ENCODE assay signal across 9 cellular contexts in genomic region chr20:31675828-31676533, GRCh38. TPM values are rescaled to one million over a fixed set of nuclear protein-coding genes. Genes with fewer than 3 reads are reported as not detected.
DNase-seq lines count a peak whose midpoint lies in the region; ATAC-seq, FAIRE-seq and TF ChIP-seq lines count a peak whose summit lies in the region.
"Had no signal": no experiment of that assay in that cellular context is flagged by ENCODE, and none has a peak within 500 bp of the region (broad histone marks: within the 10 kb centered on the region; RNA-seq: fewer than 3 reads in every experiment).

No MANE protein-coding gene starts in this region.

- CTCF ChIA-PET in K562 (lab: Yijun Ruan, JAX; ENCODE audit: low intra/inter-chr PET ratio): no interaction called here

- peak overlapping the region; percentile 94 for H3K27ac ChIP-seq in K562 (ENCODE audit: extremely low read depth, low read depth, low read length)

- H3K4me2 ChIP-seq in K562 (ENCODE audit: insufficient read depth, low read length): peak overlapping the region; percentile 89

- H3K36me3 ChIP-seq in K562 (ENCODE audit: control insufficient read depth, insufficient read depth, low read length): peaks cover 83% of the 10 kb centered on the region
- no peaks in the 10 kb centered on the region for H3K36me3 ChIP-seq in mucosa of descending colon (ENCODE audit: low read depth)

- peak; percentile 100 for TF ChIP-seq EP300 in K562 (IDR thresholded peaks at IDR 0.05; ENCODE audit: low read length)

- peaks cover 95% of the 10 kb centered on the region for H3K79me2 ChIP-seq in K562 (ENCODE audit: control insufficient read depth, insufficient read depth, low read length)

- WGBS in K562 (ENCODE audit: insufficient coverage, low coverage, missing lambda C conversion rate): 3% methylated on average over 10 of the region's 10 CpGs

- intact Hi-C loops in K562 (cut with micrococcal nuclease) (loop anchor here (1.0 to 2.0 kb wide), 2 partner anchors 14 to 47 kb away; partner anchors contain the start of gene BCL2L1), mucosa of descending colon (cut with DNase I, micrococcal nuclease) (no loop called here)

- no peaks in the 10 kb centered on the region for H4K20me1 ChIP-seq in K562 (replicated peaks; ENCODE audit: control insufficient read depth, insufficient read depth, low read length)

- BruUV-seq in K562 (replicated peaks; lab: Mats Ljungman, UMichigan): TSS peak; percentile 66

- H3K9me3 Mint-ChIP-seq in stimulated activated memory B cell treated with anti-CD40 and anti-IgM and Interleukin-4, amounts not matched to agents 10 μg/mL and 1 μg/mL and 100 μg/mL, for 72 hours: no peaks in the 10 kb centered on the region

- POLR2A ChIA-PET in K562 (lab: Yijun Ruan, JAX): interaction anchor here (0.7 to 5.3 kb wide), 20 partner anchors 9 to 71 kb away, joined by 3 to 35 read pairs (median 4); partner anchors contain the start of genes ID1 and TPX2

- in situ Hi-C loops in K562 (cut with MboI): no loop called here

- H3K9me3 ChIP-seq in K562 (replicated peaks; ENCODE audit: control insufficient read depth, insufficient read depth, low read depth, low read length) (no peaks in the 10 kb centered on the region), mucosa of descending colon (no peaks in the 10 kb centered on the region)

- ATAC-seq in HG02588 (IDR thresholded peaks at IDR 0.05; ENCODE audit: unreplicated experiment) (peak; percentile 37), K562 (peak; percentile 76), mucosa of descending colon (peak; percentile 46), left lobe of liver (no peak)
- peak; percentile 81 for ATAC-seq in stimulated activated memory B cell treated with anti-CD40 and anti-IgM and Interleukin-4, amounts not matched to agents 10 μg/mL and 1 μg/mL and 100 μg/mL, for 72 hours

- H3K4me1 ChIP-seq in K562 (replicated peaks in 1 of 2; ENCODE audit: control insufficient read depth in 2 of 2, insufficient read depth in 2 of 2, low read length in 2 of 2) (peaks cover 83 to 91% of the 10 kb centered on the region in 2 experiments), mucosa of descending colon (ENCODE audit: low read depth) (peaks cover 21% of the 10 kb centered on the region)

- H3K9me1 ChIP-seq in K562 (ENCODE audit: control insufficient read depth, insufficient read depth, low read length): no peaks in the 10 kb centered on the region

- H2AFZ ChIP-seq in K562 (ENCODE audit: low read depth, low read length): no peak overlapping the region

- peak; percentile 17 for TF ChIP-seq POLR2A in K562 (conservative IDR thresholded peaks at IDR 0.05)

- peak overlapping the region; percentile 82 to 83; a peak in 3 of 4 replicates for H3K9ac ChIP-seq in K562 (ENCODE audit: insufficient read depth in 1 of 2, low read depth in 2 of 2, low read length in 2 of 2)

- no peak; a peak in 1 of 4 replicates for TF ChIP-seq RAD21 in K562 (CRISPR knock-in tag; conservative IDR thresholded peaks at IDR 0.05 in 1 of 2, IDR thresholded peaks at IDR 0.05 in 1 of 2)

- peaks cover 68% of the 10 kb centered on the region for H3K4me1 Mint-ChIP-seq in stimulated activated memory B cell treated with anti-CD40 and anti-IgM and Interleukin-4, amounts not matched to agents 10 μg/mL and 1 μg/mL and 100 μg/mL, for 72 hours

- H3K4me3 ChIP-seq in K562: peak overlapping the region; percentile 20; the same call in 1 of the 2 replicates
- no peak overlapping the region for H3K4me3 ChIP-seq in mucosa of descending colon

- peak; percentile 69 for DNase-seq in CD1c-positive myeloid dendritic cell (ENCODE audit: extremely low spot score)
- peak; percentile 23 for DNase-seq in T-helper 9 cell
- peak; percentile 82 to 97 (median 88) for DNase-seq in K562 (ENCODE audit: extremely low read depth in 1 of 4, low spot score in 3 of 4)
- DNase-seq in mucosa of descending colon: no peak
- no peak for DNase-seq in left lobe of liver (ENCODE audit: low spot score)
- no peak for DNase-seq in NCI-H1048 (lab: John Stamatoyannopoulos, UW)

- peak overlapping the region; percentile 83 for H3K27ac Mint-ChIP-seq in stimulated activated memory B cell treated with anti-CD40 and anti-IgM and Interleukin-4, amounts not matched to agents 10 μg/mL and 1 μg/mL and 100 μg/mL, for 72 hours

- TF ChIP-seq CTCF in K562 (IDR thresholded peaks at IDR 0.05 in 2 of 3, conservative IDR thresholded peaks at IDR 0.05 in 1 of 3; ENCODE audit: insufficient read depth in 2 of 3, low read depth in 1 of 3, low read length in 3 of 3) (no peak), mucosa of descending colon (IDR thresholded peaks at IDR 0.05) (no peak)

- H3K4me3 Mint-ChIP-seq in stimulated activated memory B cell treated with anti-CD40 and anti-IgM and Interleukin-4, amounts not matched to agents 10 μg/mL and 1 μg/mL and 100 μg/mL, for 72 hours: peak overlapping the region; percentile 73

- peaks cover 75% of the 10 kb centered on the region for H3K36me3 Mint-ChIP-seq in stimulated activated memory B cell treated with anti-CD40 and anti-IgM and Interleukin-4, amounts not matched to agents 10 μg/mL and 1 μg/mL and 100 μg/mL, for 72 hours

- peak; percentile 97 for FAIRE-seq in K562 (lab: Jason Lieb, UNC)

- H3K27me3 ChIP-seq in K562 (ENCODE audit: control insufficient read depth in 2 of 2, insufficient read depth in 2 of 2, low read length in 2 of 2): no peaks in the 10 kb centered on the region

- no peaks in the 10 kb centered on the region for H3K27me3 Mint-ChIP-seq in stimulated activated memory B cell treated with anti-CD40 and anti-IgM and Interleukin-4, amounts not matched to agents 10 μg/mL and 1 μg/mL and 100 μg/mL, for 72 hours

TF ChIP-seq in K562, 482 proteins besides CTCF, POLR2A, EP300 and RAD21 (continues in another document):
- TF ChIP-seq, protein P1, sequence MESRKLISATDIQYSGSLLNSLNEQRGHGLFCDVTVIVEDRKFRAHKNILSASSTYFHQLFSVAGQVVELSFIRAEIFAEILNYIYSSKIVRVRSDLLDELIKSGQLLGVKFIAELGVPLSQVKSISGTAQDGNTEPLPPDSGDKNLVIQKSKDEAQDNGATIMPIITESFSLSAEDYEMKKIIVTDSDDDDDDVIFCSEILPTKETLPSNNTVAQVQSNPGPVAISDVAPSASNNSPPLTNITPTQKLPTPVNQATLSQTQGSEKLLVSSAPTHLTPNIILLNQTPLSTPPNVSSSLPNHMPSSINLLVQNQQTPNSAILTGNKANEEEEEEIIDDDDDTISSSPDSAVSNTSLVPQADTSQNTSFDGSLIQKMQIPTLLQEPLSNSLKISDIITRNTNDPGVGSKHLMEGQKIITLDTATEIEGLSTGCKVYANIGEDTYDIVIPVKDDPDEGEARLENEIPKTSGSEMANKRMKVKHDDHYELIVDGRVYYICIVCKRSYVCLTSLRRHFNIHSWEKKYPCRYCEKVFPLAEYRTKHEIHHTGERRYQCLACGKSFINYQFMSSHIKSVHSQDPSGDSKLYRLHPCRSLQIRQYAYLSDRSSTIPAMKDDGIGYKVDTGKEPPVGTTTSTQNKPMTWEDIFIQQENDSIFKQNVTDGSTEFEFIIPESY (CRISPR knock-in tag; IDR thresholded peaks at IDR 0.05): peak; percentile 10; the same call in 1 of the 2 replicates
- 0 out of 2 replicates have a peak, but pooled peaks have one; percentile 10 for TF ChIP-seq ZNF316 (IDR thresholded peaks at IDR 0.05)

RNA-seq across cellular contexts. Expression of gene COX4I2, which starts 38.3 kb away (rescaled TPM):
- total RNA-seq in K562 (2011; cell fraction: chromatin; rRNA removed; ENCODE audit: low replicate concordance): not detected in 2 replicates
- total RNA-seq in K562 (2011; cell fraction: nucleolus; rRNA removed): not detected in 2 replicates
- total RNA-seq in K562 (2011; cell fraction: nucleoplasm; rRNA removed): not detected in 2 replicates
- total RNA-seq in K562 (2014; rRNA removed): not detected in 2 replicates
- not detected in 2 replicates for total RNA-seq in K562 (2014; rRNA removed; fragmentation: Illumina TruSeq; extraction: Trizol)
- not detected in 2 replicates for total RNA-seq in K562 (2015; rRNA removed; fragmentation: Illumina TruSeq; extraction: Trizol)
- not detected in 2 replicates for total RNA-seq in K562 (2021)
- not detected in 2 replicates for polyA plus RNA-seq in K562 (2011; rRNA removed)
- polyA plus RNA-seq in K562 (2011; cell fraction: cytosol; rRNA removed): not detected in 2 replicates
- polyA plus RNA-seq in K562 (2011; cell fraction: nucleus; rRNA removed): not detected in 2 replicates
- polyA plus RNA-seq in K562 (2012): not detected in 2 replicates
- not detected in 2 replicates for polyA plus RNA-seq in K562 (2014; fragmentation: Illumina TruSeq; extraction: Trizol)
- polyA plus RNA-seq in K562 (2014; fragmentation: Nextera tagmentation; extraction: Ambion mirVana): not detected
- polyA plus RNA-seq in K562 (2014; rRNA removed): not detected in 2 replicates
- not detected in 2 replicates for polyA minus RNA-seq in K562 (2011; rRNA and poly(A)+ RNA removed)
- not detected in 2 replicates for polyA minus RNA-seq in K562 (2011; cell fraction: cytosol; rRNA and poly(A)+ RNA removed)
- polyA minus RNA-seq in K562 (2011; cell fraction: nucleus; rRNA and poly(A)+ RNA removed): not detected in 2 replicates
- under 1 TPM; 0.63 to 0.90 (median 0.76) TPM for total RNA-seq in mucosa of descending colon
- not detected for total RNA-seq in left lobe of liver
- total RNA-seq: glomerular endothelial cell had no signal

RNA-seq across cellular contexts. Expression of gene BCL2L1, which starts 46.7 kb away (rescaled TPM):
- total RNA-seq in K562 (2011; cell fraction: chromatin; rRNA removed; ENCODE audit: low replicate concordance): 162 and 267 TPM in 2 replicates
- 145 and 154 TPM in 2 replicates for total RNA-seq in K562 (2011; cell fraction: nucleolus; rRNA removed)
- 113 and 150 TPM in 2 replicates for total RNA-seq in K562 (2011; cell fraction: nucleoplasm; rRNA removed)
- total RNA-seq in K562 (2014; rRNA removed): 137 and 179 TPM in 2 replicates
- 72.0 and 81.3 TPM in 2 replicates for total RNA-seq in K562 (2014; rRNA removed; fragmentation: Illumina TruSeq; extraction: Trizol)
- 88.7 and 89.1 TPM in 2 replicates for total RNA-seq in K562 (2015; rRNA removed; fragmentation: Illumina TruSeq; extraction: Trizol)
- 150 and 157 TPM in 2 replicates for total RNA-seq in K562 (2021)
- polyA plus RNA-seq in K562 (2011; rRNA removed): 120 and 121 TPM in 2 replicates
- polyA plus RNA-seq in K562 (2011; cell fraction: cytosol; rRNA removed): 113 and 145 TPM in 2 replicates
- polyA plus RNA-seq in K562 (2011; cell fraction: nucleus; rRNA removed): 70.0 and 81.2 TPM in 2 replicates
- polyA plus RNA-seq in K562 (2012): 134 and 224 TPM in 2 replicates
- polyA plus RNA-seq in K562 (2014; fragmentation: Illumina TruSeq; extraction: Trizol): 182 and 187 TPM in 2 replicates
- 10 to 100 TPM in 1 of 2 experiments, 1 to 10 TPM in 1; 3.3 to 17.9 TPM for polyA plus RNA-seq in K562 (2014; fragmentation: Nextera tagmentation; extraction: Ambion mirVana)
- polyA plus RNA-seq in K562 (2014; rRNA removed): 140 and 156 TPM in 2 replicates
- polyA minus RNA-seq in K562 (2011; rRNA and poly(A)+ RNA removed): 87.8 and 101 TPM in 2 replicates
- 56.3 and 61.7 TPM in 2 replicates for polyA minus RNA-seq in K562 (2011; cell fraction: cytosol; rRNA and poly(A)+ RNA removed)
- 74.2 and 92.5 TPM in 2 replicates for polyA minus RNA-seq in K562 (2011; cell fraction: nucleus; rRNA and poly(A)+ RNA removed)
- total RNA-seq in mucosa of descending colon: 10 to 100 TPM; 76.2 to 90.3 (median 78.1) TPM
- total RNA-seq in left lobe of liver: 35.0 TPM

Comparison
In these comparisons a context has a peak if more than half of its experiments do, and no peak if none do; other contexts are left out.
1. DNase-seq: peak in CD1c-positive myeloid dendritic cell (single experiment), T-helper 9 cell (single experiment) and K562 (4 of 4); none in mucosa of descending colon (0 of 3), left lobe of liver (single experiment) and NCI-H1048 (single experiment).